ENCODE assay signal across 31 cellular contexts in genomic region chr19:38340927-38341326, GRCh38. TPM values are rescaled to one million over a fixed set of nuclear protein-coding genes. Genes with fewer than 3 reads are reported as not detected.
"Had no signal": no experiment of that assay in that cellular context is flagged by ENCODE, and none has a peak within 500 bp of the region (broad histone marks: within the 10 kb centered on the region; RNA-seq: fewer than 3 reads in every experiment).

No MANE protein-coding gene starts in this region.

- H3K4me2 ChIP-seq: neural progenitor cell had no signal

- H3K36me3 Mint-ChIP-seq: natural killer cell treated with Interleukin-12 subunit alpha and Interleukin-12 subunit beta and Interleukin-15 and Interleukin-18, amount 100 ng/mL, for 72 hours; neural progenitor cell had no signal

- H3K36me3 ChIP-seq: left lung, neural progenitor cell, prostate gland, right atrium auricular region, transverse colon, vagina had no signal

- H3K27me3 ChIP-seq: esophagus muscularis mucosa, foreskin keratinocyte, gastroesophageal sphincter, heart right ventricle, left lung, neural progenitor cell, right atrium auricular region, suprapubic skin, transverse colon, vagina had no signal

- H3K27ac ChIP-seq: coronary artery, esophagus muscularis mucosa, foreskin keratinocyte, gastroesophageal sphincter, heart right ventricle, left lung, neural progenitor cell, prostate gland, right atrium auricular region, suprapubic skin, transverse colon, vagina had no signal

- H3K4me1 ChIP-seq: foreskin keratinocyte, prostate gland had no signal

- H3K9me3 Mint-ChIP-seq: mesothelial cell of epicardium; naive B cell; natural killer cell treated with Interleukin-12 subunit alpha and Interleukin-12 subunit beta and Interleukin-15 and Interleukin-18, amount 100 ng/mL, for 72 hours; neural progenitor cell; stimulated activated effector memory CD8-positive, alpha-beta T cell treated with anti-CD3 and anti-CD28 coated beads, Interleukin-12 subunit alpha, Interleukin-12 subunit beta, amount 100 ng/mL, for 72 hours had no signal

- H3K9ac ChIP-seq: neural progenitor cell had no signal

- DNase-seq: dermis blood vessel endothelial cell; effector memory CD4-positive, alpha-beta T cell; foreskin keratinocyte; heart right ventricle; hippocampal formation; left cardiac atrium; left lung; mesenchymal stem cell; mucosa of descending colon; naive B cell; nucleus accumbens; stimulated activated CD4-positive, alpha-beta T cell treated with anti-CD3 and anti-CD28 coated beads, Interleukin-2, amount 100 ng/mL, for 24 hours; stimulated activated CD4-positive, alpha-beta T cell treated with anti-CD3 and anti-CD28 coated beads, Interleukin-4, amount 100 ng/mL, for 24 hours; stimulated activated naive CD8-positive, alpha-beta T cell treated with anti-CD3 and anti-CD28 coated beads, Interleukin-15, Interleukin-2, amounts not matched to agents 100 U/mL and 50 U/mL, for 24 hours; transverse colon had no signal

- FAIRE-seq: endothelial cell of umbilical vein, islet of Langerhans had no signal

- H3K9me3 ChIP-seq: esophagus muscularis mucosa, gastroesophageal sphincter, heart right ventricle, left lung, mucosa of descending colon, prostate gland, right atrium auricular region, suprapubic skin, transverse colon, vagina had no signal

- H3K27ac Mint-ChIP-seq: mesothelial cell of epicardium; natural killer cell treated with Interleukin-12 subunit alpha and Interleukin-12 subunit beta and Interleukin-15 and Interleukin-18, amount 100 ng/mL, for 72 hours; neural progenitor cell; stimulated activated effector memory CD8-positive, alpha-beta T cell treated with anti-CD3 and anti-CD28 coated beads, Interleukin-12 subunit alpha, Interleukin-12 subunit beta, amount 100 ng/mL, for 72 hours had no signal

- H3K4me3 ChIP-seq: coronary artery, esophagus muscularis mucosa, gastroesophageal sphincter, heart right ventricle, left lung, mucosa of descending colon, neural progenitor cell, prostate gland, right atrium auricular region, suprapubic skin, transverse colon, vagina had no signal

- H2AFZ ChIP-seq: neural progenitor cell had no signal

- ATAC-seq: foreskin keratinocyte; gastroesophageal sphincter; heart right ventricle; left cardiac atrium; left lung; mucosa of descending colon; natural killer cell treated with Interleukin-12 subunit alpha and Interleukin-12 subunit beta and Interleukin-15 and Interleukin-18, amount 100 ng/mL, for 72 hours; sciatic nerve; stimulated activated effector memory CD8-positive, alpha-beta T cell treated with anti-CD3 and anti-CD28 coated beads, Interleukin-12 subunit alpha, Interleukin-12 subunit beta, amount 100 ng/mL, for 72 hours; stimulated activated naive CD8-positive, alpha-beta T cell treated with anti-CD3 and anti-CD28 coated beads, Interleukin-15, Interleukin-2, amounts not matched to agents 100 U/mL and 50 U/mL, for 24 hours had no signal

RNA-seq across cellular contexts. Expression of gene C19orf33, which starts 36.9 kb away (rescaled TPM):
- total RNA-seq: fibroblast of lung; natural killer cell treated with Interleukin-12 subunit alpha and Interleukin-12 subunit beta and Interleukin-15 and Interleukin-18, amount 100 ng/mL, for 72 hours; osteocyte had no signal
- polyA plus RNA-seq: fibroblast of lung had no signal
